ENCODE assay signal across 25 cellular contexts in the genomic region with DNA sequence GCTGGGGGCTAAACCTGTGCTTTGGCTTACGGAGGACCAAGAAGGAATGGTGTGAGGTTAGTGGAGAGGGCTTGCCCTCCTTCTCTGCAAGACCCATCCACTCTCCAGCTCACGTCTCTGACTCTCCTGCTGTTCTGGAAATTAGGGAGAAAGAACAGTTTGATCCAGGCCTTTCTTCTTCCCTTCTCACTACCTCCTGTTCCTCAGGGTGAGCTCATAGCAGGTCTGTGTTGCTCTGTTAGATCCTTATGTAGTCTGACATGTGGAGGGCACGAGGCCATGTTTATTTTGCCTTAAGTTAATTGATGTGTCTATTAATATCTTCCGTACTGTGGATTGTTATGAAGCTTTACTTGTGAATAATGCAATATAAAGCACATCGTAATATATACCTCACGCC.
"Had no signal": no experiment of that assay in that cellular context is flagged by ENCODE, and none has a peak within 500 bp of the region (broad histone marks: within the 10 kb centered on the region; RNA-seq: fewer than 3 reads in every experiment).

No MANE protein-coding gene starts in this region.

- H2AFZ ChIP-seq: neural progenitor cell, parathyroid adenoma had no signal

- H3K4me1 ChIP-seq: neural progenitor cell, parathyroid adenoma, psoas muscle, right lobe of liver, sigmoid colon, suprapubic skin, testis, tibial artery, transverse colon, upper lobe of right lung, uterus had no signal

- H3K4me2 ChIP-seq: neural progenitor cell had no signal

- H3K27me3 ChIP-seq: neural progenitor cell, ovary, right lobe of liver, sigmoid colon, suprapubic skin, testis, tibial artery, transverse colon, upper lobe of right lung, uterus had no signal

- H3K36me3 ChIP-seq: neural progenitor cell, ovary, right lobe of liver, sigmoid colon, suprapubic skin, tibial artery, transverse colon, upper lobe of right lung, uterus had no signal

- ATAC-seq: natural killer cell; psoas muscle; right cardiac atrium; right lobe of liver; stimulated activated memory B cell treated with anti-CD40 and anti-IgM and Interleukin-4, amounts not matched to agents 10 μg/mL and 1 μg/mL and 100 μg/mL, for 72 hours; stimulated activated naive CD8-positive, alpha-beta T cell treated with anti-CD3 and anti-CD28 coated beads, Interleukin-15, amount 100 ng/mL, for 72 hours; stimulated activated naive CD8-positive, alpha-beta T cell treated with anti-CD3 and anti-CD28 coated beads, Interleukin-15, Interleukin-2, amounts not matched to agents 100 U/mL and 50 U/mL, for 24 hours; upper lobe of right lung had no signal

- DNase-seq: natural killer cell; occipital lobe; ovary; posterior cingulate gyrus; psoas muscle; right cardiac atrium; right lobe of liver; sigmoid colon; small intestine; stimulated activated CD4-positive, alpha-beta T cell treated with anti-CD3 and anti-CD28 coated beads, Interleukin-1b, Interleukin-23, amount 100 ng/mL, for 48 hours; stimulated activated CD4-positive, alpha-beta T cell treated with anti-CD3 and anti-CD28 coated beads, Interleukin-4, amount 100 ng/mL, for 1 hour; stimulated activated CD4-positive, alpha-beta T cell treated with anti-CD3 and anti-CD28 coated beads, Interleukin-4, amount 100 ng/mL, for 4 hours; stimulated activated CD8-positive, alpha-beta memory T cell treated with anti-CD3 and anti-CD28 coated beads, Interleukin-4, amount 100 ng/mL, for 48 hours; stimulated activated naive CD4-positive, alpha-beta T cell; stimulated activated naive CD8-positive, alpha-beta T cell treated with anti-CD3 and anti-CD28 coated beads, Interleukin-15, amount 100 ng/mL, for 72 hours; stimulated activated naive CD8-positive, alpha-beta T cell treated with anti-CD3 and anti-CD28 coated beads, Interleukin-15, Interleukin-2, amounts not matched to agents 100 U/mL and 50 U/mL, for 24 hours; testis; tibial artery; transverse colon; upper lobe of right lung; uterus had no signal

- H3K27ac ChIP-seq: neural progenitor cell, ovary, parathyroid adenoma, psoas muscle, right lobe of liver, sigmoid colon, suprapubic skin, testis, tibial artery, transverse colon, upper lobe of right lung, uterus had no signal

- H3K9ac ChIP-seq: neural progenitor cell, parathyroid adenoma had no signal

- H3K9me3 ChIP-seq: ovary, psoas muscle, right lobe of liver, sigmoid colon, suprapubic skin, testis, tibial artery, transverse colon, upper lobe of right lung, uterus had no signal

- H3K4me3 ChIP-seq: neural progenitor cell, ovary, psoas muscle, right lobe of liver, sigmoid colon, suprapubic skin, testis, tibial artery, transverse colon, upper lobe of right lung, uterus had no signal
